Comparison of ENCODE assay signal across 8 cellular contexts in genomic region chr13:97911311-97912138, GRCh38. TPM values are rescaled to one million over a fixed set of nuclear protein-coding genes. Genes with fewer than 3 reads are reported as not detected.
DNase-seq lines count a peak whose midpoint lies in the region; ATAC-seq and TF ChIP-seq lines count a peak whose summit lies in the region.

No MANE protein-coding gene starts in this region.

- H3K27ac ChIP-seq in KMS-11 (no peak overlapping the region), coronary artery (no peak overlapping the region)

- H3K27me3 Mint-ChIP-seq in immature natural killer cell (ENCODE audit: low read depth in 3 of 3): peaks cover 3 to 12% (median 4%) of the 10 kb centered on the region in 3 donors

- H3K79me2 ChIP-seq in KMS-11 (ENCODE audit: insufficient read depth, low read depth): no peaks in the 10 kb centered on the region

- H3K4me1 Mint-ChIP-seq in immature natural killer cell: no peaks in the 10 kb centered on the region

- H3K4me2 ChIP-seq in KMS-11: no peak overlapping the region

- no peaks in the 10 kb centered on the region for H4K20me1 ChIP-seq in KMS-11 (ENCODE audit: insufficient read depth)

- peak; percentile 52 for ATAC-seq in stimulated activated naive CD8-positive, alpha-beta T cell treated with anti-CD3 and anti-CD28 coated beads, Interleukin-15, Interleukin-2, amounts not matched to agents 100 U/mL and 50 U/mL, for 24 hours
- no peak for ATAC-seq in HG03159 (IDR thresholded peaks at IDR 0.05; ENCODE audit: unreplicated experiment)

- DNase-seq in AG04449 (ENCODE audit: low read depth, low spot score): no peak
- peak; percentile 18 for DNase-seq in GM13976 (ENCODE audit: low spot score)
- DNase-seq in choroid plexus epithelial cell (ENCODE audit: low read depth): no peak
- peak; percentile 5 for DNase-seq in stimulated activated naive CD8-positive, alpha-beta T cell treated with anti-CD3 and anti-CD28 coated beads, Interleukin-15, Interleukin-2, amounts not matched to agents 100 U/mL and 50 U/mL, for 24 hours
- DNase-seq in immature natural killer cell: no peak
- DNase-seq in coronary artery (ENCODE audit: low spot score): no peak

- in situ Hi-C loops in GM13976 (cut with MboI; ENCODE audit: low sequenced_read_pairs, unreplicated experiment): no loop called here

- no peaks in the 10 kb centered on the region for H3K36me3 ChIP-seq in KMS-11 (ENCODE audit: insufficient read depth)

- H3K4me3 ChIP-seq in AG04449 (ENCODE audit: low read depth, low read length) (no peak overlapping the region), KMS-11 (IDR thresholded peaks at IDR 0.05; ENCODE audit: insufficient read depth, low read depth, low read length) (no peak overlapping the region), choroid plexus epithelial cell (ENCODE audit: low read depth, low read length) (no peak overlapping the region), coronary artery (no peak overlapping the region)

- peaks cover 0 to 10% (median 0%) of the 10 kb centered on the region in 6 donors for H3K9me3 Mint-ChIP-seq in immature natural killer cell

- H3K4me3 Mint-ChIP-seq in immature natural killer cell: no peak overlapping the region

- H3K36me3 Mint-ChIP-seq in immature natural killer cell: no peaks in the 10 kb centered on the region

- POLR2A ChIA-PET in AG04449 (lab: Yijun Ruan, JAX): interaction anchor here (0.6 kb wide), 1 partner anchor 58 kb away, joined by 3 read pairs; no protein-coding TSS in a partner anchor

- no peaks in the 10 kb centered on the region for H3K4me1 ChIP-seq in KMS-11 (ENCODE audit: low read depth, poor library complexity, severe bottlenecking)

- no peak overlapping the region for H3K27ac Mint-ChIP-seq in immature natural killer cell

- CTCF ChIA-PET in AG04449 (lab: Yijun Ruan, JAX): interaction anchor here (0.5 to 2.3 kb wide), 22 partner anchors 9 to 809 kb away, joined by 3 to 34 read pairs (median 5); partner anchors contain the start of gene IPO5

- TF ChIP-seq CTCF in AG04449 (IDR thresholded peaks at IDR 0.05; ENCODE audit: insufficient read depth, low read length, missing control alignments) (peak; percentile 29), GM13976 (IDR thresholded peaks at IDR 0.05; ENCODE audit: borderline replicate concordance, control extremely low read depth, extremely low read depth, insufficient read depth, missing control alignments) (peak; percentile 28), KMS-11 (conservative IDR thresholded peaks at IDR 0.05; ENCODE audit: low read depth, low read length) (peak; percentile 44; the same call in 1 of the 2 replicates), choroid plexus epithelial cell (conservative IDR thresholded peaks at IDR 0.05; ENCODE audit: low read depth, low read length) (peak; percentile 62), coronary artery (IDR thresholded peaks at IDR 0.05) (no peak)

- no peak overlapping the region for H3K9ac ChIP-seq in KMS-11

- no peaks in the 10 kb centered on the region for H3K27me3 ChIP-seq in KMS-11 (ENCODE audit: insufficient read depth, low read depth)

- H2AFZ ChIP-seq in KMS-11 (ENCODE audit: low read depth): no peak overlapping the region

RNA-seq across cellular contexts. Expression of gene IPO5, which starts 42.0 kb away (rescaled TPM):
- 10 to 100 TPM; 13.3 to 29.8 (median 25.6) TPM for polyA plus RNA-seq in immature natural killer cell

Comparison
In these comparisons a context has a peak if more than half of its experiments do, and no peak if none do; other contexts are left out.
1. DNase-seq: peak in GM13976 (single experiment) and stimulated activated naive CD8-positive, alpha-beta T cell treated with anti-CD3 and anti-CD28 coated beads, Interleukin-15, Interleukin-2, amounts not matched to agents 100 U/mL and 50 U/mL, for 24 hours (single experiment); none in AG04449 (single experiment), choroid plexus epithelial cell (single experiment), immature natural killer cell (0 of 3) and coronary artery (single experiment).